Comparison of ENCODE assay signal across 5 cellular contexts in the genomic region with DNA sequence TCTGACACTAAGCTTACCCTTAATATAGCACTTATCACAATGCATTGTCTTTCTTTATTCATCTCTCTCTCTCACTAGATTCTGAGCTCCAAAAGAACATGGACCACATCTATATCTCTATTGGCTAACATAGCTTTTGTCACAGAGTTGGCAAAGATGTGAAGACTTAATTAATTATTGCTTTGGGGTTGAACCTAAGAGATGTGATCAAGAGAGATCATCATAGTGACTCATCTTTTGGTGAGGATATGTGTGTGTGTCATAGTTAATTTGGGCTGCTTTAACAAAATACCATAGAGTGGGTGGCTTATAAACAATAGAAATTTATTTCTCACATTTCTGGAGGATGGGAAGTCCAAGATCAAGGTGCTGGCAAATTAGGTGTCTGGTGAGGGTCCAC.
"Had no signal": no experiment of that assay in that cellular context is flagged by ENCODE, and none has a peak within 500 bp of the region (broad histone marks: within the 10 kb centered on the region; RNA-seq: fewer than 3 reads in every experiment).

No MANE protein-coding gene starts in this region.

- DNase-seq: H9, HCEC 1CT had no signal

- ATAC-seq: GM23338, HepG2 had no signal

- H3K4me3 ChIP-seq: GM23338 had no signal

- H2AFZ ChIP-seq: GM23338 had no signal

- H3K27ac ChIP-seq: HL-60 had no signal

- H3K4me2 ChIP-seq: GM23338 had no signal
